In the genomic region with DNA sequence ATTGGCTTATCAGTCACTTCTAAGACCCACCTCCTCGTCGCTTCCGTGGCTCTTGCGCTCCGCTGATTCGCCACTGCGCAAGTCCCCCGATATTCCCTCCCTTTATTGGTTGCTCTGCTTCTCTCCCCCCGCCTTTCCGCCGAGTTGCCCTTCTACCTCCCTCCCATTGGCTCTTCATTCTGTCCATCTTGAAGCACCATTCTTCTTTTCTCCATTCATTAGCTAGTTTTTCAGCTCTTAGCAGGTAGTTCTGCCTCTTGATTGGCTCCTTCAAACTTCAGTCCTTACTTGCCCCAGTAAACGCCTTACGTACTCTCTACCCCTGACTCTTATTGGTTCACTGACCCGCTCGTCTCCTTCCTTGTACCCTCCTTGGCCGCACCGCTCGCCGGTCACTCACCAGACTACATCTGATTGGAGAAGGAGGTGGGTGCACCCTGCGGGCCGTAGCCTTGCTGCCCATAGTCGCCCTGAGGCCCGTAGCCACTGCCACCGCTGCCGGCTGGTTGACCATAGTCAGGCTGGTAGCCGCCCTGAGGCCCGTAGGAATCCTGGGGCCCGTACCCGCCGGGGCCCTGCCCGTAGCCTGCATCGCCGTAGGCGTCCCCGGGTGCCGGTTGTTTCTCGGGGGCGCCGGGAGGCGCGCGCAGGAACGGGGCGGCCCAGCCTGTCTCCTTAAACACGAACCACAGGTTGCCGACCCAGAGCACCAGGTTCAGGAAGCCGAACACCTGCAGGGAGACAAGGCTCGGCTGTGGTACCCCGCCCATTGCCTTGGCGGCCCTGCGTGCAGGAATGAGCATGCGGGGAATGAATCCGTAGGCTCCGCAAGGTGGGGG, we compare ENCODE assay signal across 8 cellular contexts.
DNase-seq lines count a peak whose midpoint lies in the region; ATAC-seq lines count a peak whose summit lies in the region.

No MANE protein-coding gene starts in this region.

- ATAC-seq in GM19043 (IDR thresholded peaks at IDR 0.05; ENCODE audit: low read depth, unreplicated experiment): peak; percentile 88
- peak; percentile 91 for ATAC-seq in HG03354 (IDR thresholded peaks at IDR 0.05; ENCODE audit: poor library complexity, severe bottlenecking, unreplicated experiment)

- DNase-seq in AG20443 (ENCODE audit: low spot score) (peak; percentile 87), NCI-H446 (lab: John Stamatoyannopoulos, UW) (peak; percentile 91 to 96), kidney tubule cell (ENCODE audit: low spot score) (peak; percentile 99)
- peak; percentile 82 to 83 for DNase-seq in activated CD4-positive, alpha-beta T cell treated with anti-CD3 and anti-CD28 coated beads for 4 hours
- peak; percentile 74 to 82 for DNase-seq in stimulated activated CD4-positive, alpha-beta T cell treated with anti-CD3 and anti-CD28 coated beads, Interleukin-2, amount 100 ng/mL, for 24 hours

- H3K27ac ChIP-seq in cingulate gyrus (ENCODE audit: low read depth, low read length): peak overlapping the region; percentile 72

Comparison
In these comparisons a context has a peak if more than half of its experiments do, and no peak if none do; other contexts are left out.
1. Peak in every context shown above with its lines: DNase-seq, ATAC-seq and H3K27ac ChIP-seq.